ENCODE assay signal across 7 cellular contexts in the genomic region with DNA sequence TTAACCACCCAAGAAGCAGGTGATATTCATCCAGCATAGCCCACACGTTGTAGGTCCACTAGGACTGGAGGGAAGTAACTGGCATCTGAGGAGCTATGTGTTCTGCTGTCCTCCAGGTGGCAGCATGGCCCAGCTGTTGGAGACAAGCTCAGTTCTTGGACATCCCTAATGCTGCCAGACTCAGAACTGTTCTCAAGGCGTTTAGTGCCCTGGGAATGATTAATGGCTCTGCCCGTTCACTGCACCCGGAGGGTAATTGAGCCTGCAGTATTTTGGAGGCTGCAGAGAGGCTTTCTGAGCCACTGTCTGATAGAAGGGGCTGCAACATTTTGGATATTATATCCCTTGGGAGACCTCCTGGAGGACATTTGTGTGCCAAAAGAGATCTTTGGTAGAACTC.
DNase-seq lines count a peak whose midpoint lies in the region; ATAC-seq, FAIRE-seq and TF ChIP-seq lines count a peak whose summit lies in the region.

No MANE protein-coding gene starts in this region.

- H3K4me1 ChIP-seq in body of pancreas (no peaks in the 10 kb centered on the region), iPS-20b (ENCODE audit: insufficient read depth, low read length) (peaks cover 28% of the 10 kb centered on the region; the same call in 1 of the 2 replicates)

- H3K36me3 ChIP-seq in body of pancreas (replicated peaks in 1 of 2; ENCODE audit: insufficient read depth in 1 of 2, low read depth in 2 of 2): no peaks in the 10 kb centered on the region
- H3K36me3 ChIP-seq in iPS-20b (ENCODE audit: insufficient read depth, low read depth, low read length): no peaks in the 10 kb centered on the region

- ATAC-seq in HG02642 (IDR thresholded peaks at IDR 0.05; ENCODE audit: poor library complexity, unreplicated experiment): peak; percentile 96
- ATAC-seq in body of pancreas: peak; percentile 94

- H3K4me3 ChIP-seq in body of pancreas: no peak overlapping the region
- peak overlapping the region; percentile 3; the same call in 1 of the 2 replicates for H3K4me3 ChIP-seq in iPS-20b (ENCODE audit: low read length)

- no peaks in the 10 kb centered on the region for H3K27me3 ChIP-seq in body of pancreas
- peaks cover 12% of the 10 kb centered on the region for H3K27me3 ChIP-seq in iPS-20b (ENCODE audit: insufficient read depth, low read length)

- in situ Hi-C loops in SK-MEL-5 (cut with HindIII; ENCODE audit: low pct_unique_long_range_greater_than_20kb, low sequenced_read_pairs): no loop called here

- peak; percentile 8 for DNase-seq in GM12892 (ENCODE audit: insufficient read length)
- peak; percentile 73 for DNase-seq in NCI-H1092 treated with DMSO at 0.1 percent for 48 hours (lab: John Stamatoyannopoulos, UW)
- DNase-seq in SK-MEL-5 (ENCODE audit: low read depth, low spot score): peak; percentile 91
- peak; percentile 81 to 84 (median 82) for DNase-seq in body of pancreas
- DNase-seq in smooth muscle cell of the brain vasculature (ENCODE audit: low read depth, low spot score): peak; percentile 57

- H3K27ac ChIP-seq in body of pancreas: no peak overlapping the region
- H3K27ac ChIP-seq in iPS-20b (ENCODE audit: low read length): no peak overlapping the region

- TF ChIP-seq POLR2A in GM12892 (IDR thresholded peaks at IDR 0.05; ENCODE audit: low read depth, low read length) (no peak), body of pancreas (IDR thresholded peaks at IDR 0.05) (no peak)

- no peak overlapping the region for H3K9ac ChIP-seq in iPS-20b (ENCODE audit: low read depth, low read length)

- H3K9me3 ChIP-seq in body of pancreas (no peaks in the 10 kb centered on the region), iPS-20b (ENCODE audit: insufficient read depth, low read depth, low read length) (no peaks in the 10 kb centered on the region)

- peak; percentile 44 to 89 (median 81) for TF ChIP-seq CTCF in body of pancreas (IDR thresholded peaks at IDR 0.05)

- peak; percentile 94 for FAIRE-seq in GM12892 (lab: Jason Lieb, UNC)

- intact Hi-C loops in body of pancreas (cut with DNase I): no loop called here

- 0 to 3% methylated on average over 4 of the region's 4 CpGs for WGBS in body of pancreas, 2 donors

Comparison
In these comparisons a context has a peak if more than half of its experiments do, and no peak if none do; other contexts are left out.
1. DNase-seq: peak in every context shown above with its lines; median percentile 91 in SK-MEL-5; 82 in body of pancreas; 73 in NCI-H1092 treated with DMSO at 0.1 percent for 48 hours; 57 in smooth muscle cell of the brain vasculature; 8 in GM12892.